In the genomic region with DNA sequence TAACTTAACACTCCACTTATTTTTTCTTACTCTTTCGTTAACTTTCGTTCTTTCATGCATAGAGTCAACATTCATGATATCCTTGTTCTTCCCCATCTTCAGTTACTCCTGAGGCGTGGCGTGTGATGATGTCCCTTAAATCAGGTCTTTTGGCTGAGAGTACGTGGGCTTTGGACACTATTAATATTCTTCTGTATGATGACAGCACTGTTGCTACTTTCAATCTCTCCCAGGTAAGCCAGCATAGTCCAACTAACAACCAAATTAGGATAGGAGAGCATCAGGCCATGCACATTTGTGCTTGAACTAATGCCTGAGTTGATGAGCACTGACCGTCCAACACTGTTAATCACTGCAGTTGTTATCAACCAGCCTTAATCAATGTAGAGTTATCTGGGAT, we compare ENCODE assay signal across 18 cellular contexts.
DNase-seq lines count a peak whose midpoint lies in the region; ATAC-seq and TF ChIP-seq lines count a peak whose summit lies in the region.
"Had no signal": no experiment of that assay in that cellular context is flagged by ENCODE, and none has a peak within 500 bp of the region (broad histone marks: within the 10 kb centered on the region; RNA-seq: fewer than 3 reads in every experiment).

No MANE protein-coding gene starts in this region.

- in situ Hi-C loops in gastrocnemius medialis (cut with MboI; ENCODE audit: low sequenced_read_pairs in 4 of 4): loop anchor here in 1 of 4 donors (10.0 kb wide), 1 partner anchor 71 kb away; no protein-coding TSS in a partner anchor

- H3K27ac Mint-ChIP-seq in endothelial cell (ENCODE audit: unreplicated experiment) (no peak overlapping the region), Caco-2 (ENCODE audit: unreplicated experiment) (no peak overlapping the region)
- H3K27ac Mint-ChIP-seq: CD4-positive, alpha-beta memory T cell had no signal

- H3K4me1 Mint-ChIP-seq in endothelial cell (ENCODE audit: unreplicated experiment) (no peaks in the 10 kb centered on the region), Caco-2 (ENCODE audit: low read depth, unreplicated experiment) (no peaks in the 10 kb centered on the region)

- POLR2A ChIA-PET in Caco-2 (lab: Charles Lee): no interaction called here

- peaks cover 34% of the 10 kb centered on the region for H3K36me3 Mint-ChIP-seq in endothelial cell (ENCODE audit: low read depth, unreplicated experiment)
- peaks cover 31% of the 10 kb centered on the region for H3K36me3 Mint-ChIP-seq in Caco-2 (ENCODE audit: insufficient read depth, unreplicated experiment)

- H3K9me3 Mint-ChIP-seq in endothelial cell (ENCODE audit: unreplicated experiment): no peaks in the 10 kb centered on the region
- H3K9me3 Mint-ChIP-seq in Caco-2 (ENCODE audit: unreplicated experiment): no peaks in the 10 kb centered on the region
- H3K9me3 Mint-ChIP-seq: CD4-positive, alpha-beta memory T cell had no signal

- H3K36me3 ChIP-seq in gastrocnemius medialis: peaks cover 5 to 45% of the 10 kb centered on the region in 2 donors
- no peaks in the 10 kb centered on the region; the same call in 1 of the 2 replicates for H3K36me3 ChIP-seq in Caco-2 (ENCODE audit: control insufficient read depth, insufficient read depth, low read length)

- TF ChIP-seq POLR2A in gastrocnemius medialis (IDR thresholded peaks at IDR 0.05): no peak

- H3K4me3 Mint-ChIP-seq in endothelial cell (ENCODE audit: unreplicated experiment) (peak overlapping the region; percentile 2), Caco-2 (ENCODE audit: unreplicated experiment) (no peak overlapping the region)
- H3K4me3 Mint-ChIP-seq: CD4-positive, alpha-beta memory T cell had no signal

- H3K27ac ChIP-seq in gastrocnemius medialis: no peak overlapping the region
- H3K27ac ChIP-seq: hepatocyte had no signal

- intact Hi-C loops in gastrocnemius medialis (cut with DNase I; ENCODE audit: low total_unique reads) (no loop called here), Caco-2 (cut with micrococcal nuclease; ENCODE audit: unreplicated experiment) (no loop called here)

- H3K4me3 ChIP-seq in gastrocnemius medialis (no peak overlapping the region), Caco-2 (ENCODE audit: low read depth, low read length) (no peak overlapping the region)
- H3K4me3 ChIP-seq: hepatocyte, lung had no signal

- BruUV-seq in Caco-2 (replicated peaks; lab: Mats Ljungman, UMichigan): no TSS peak

- CTCF ChIA-PET in Caco-2 (lab: Charles Lee): no interaction called here

- no peak for DNase-seq in endothelial cell (ENCODE audit: low spot score)
- no peak for DNase-seq in gastrocnemius medialis
- DNase-seq in Caco-2: no peak
- DNase-seq: activated CD4-positive, alpha-beta T cell treated with anti-CD3 and anti-CD28 coated beads for 4 hours; CD4-positive, alpha-beta memory T cell; Kasumi-1; NCI-H1092; NCI-H2081; retina; stimulated activated CD4-positive, alpha-beta T cell treated with anti-CD3 and anti-CD28 coated beads, Interleukin-12 subunit alpha, Interleukin-12 subunit beta, amount 100 ng/mL, for 4 hours; stimulated activated CD8-positive, alpha-beta memory T cell treated with anti-CD3 and anti-CD28 coated beads, Interleukin-4, amount 100 ng/mL, for 48 hours had no signal

- TF ChIP-seq CTCF in endothelial cell (IDR thresholded peaks at IDR 0.05; ENCODE audit: unreplicated experiment): no peak
- TF ChIP-seq CTCF in gastrocnemius medialis (IDR thresholded peaks at IDR 0.05 in 4 of 5, conservative IDR thresholded peaks at IDR 0.05 in 1 of 5): no peak
- TF ChIP-seq CTCF in Caco-2 (IDR thresholded peaks at IDR 0.05; ENCODE audit: insufficient read depth in 1 of 2, low read depth in 1 of 2, low read length in 1 of 2, severe bottlenecking in 1 of 2, unreplicated experiment in 1 of 2): no peak

- peaks cover 2% of the 10 kb centered on the region for H3K27me3 Mint-ChIP-seq in endothelial cell (ENCODE audit: unreplicated experiment)
- H3K27me3 Mint-ChIP-seq in Caco-2 (ENCODE audit: insufficient read depth, unreplicated experiment): no peaks in the 10 kb centered on the region
- H3K27me3 Mint-ChIP-seq: CD4-positive, alpha-beta memory T cell had no signal

- H3K9me3 ChIP-seq in gastrocnemius medialis (no peaks in the 10 kb centered on the region), Caco-2 (no peaks in the 10 kb centered on the region)

- H3K27me3 ChIP-seq in gastrocnemius medialis (no peaks in the 10 kb centered on the region), Caco-2 (replicated peaks; ENCODE audit: control insufficient read depth, insufficient read depth, low read length) (no peaks in the 10 kb centered on the region)
- H3K27me3 ChIP-seq: hepatocyte had no signal

- peaks cover 6% of the 10 kb centered on the region in 2 donors for H3K4me1 ChIP-seq in gastrocnemius medialis
- no peaks in the 10 kb centered on the region for H3K4me1 ChIP-seq in Caco-2

- ATAC-seq in GM19035 (IDR thresholded peaks at IDR 0.05; ENCODE audit: unreplicated experiment) (peak; percentile 37), GM21723 (IDR thresholded peaks at IDR 0.05; ENCODE audit: unreplicated experiment) (peak; percentile 29), HG03439 (IDR thresholded peaks at IDR 0.05; ENCODE audit: unreplicated experiment) (peak; percentile 33), HG02798 (IDR thresholded peaks at IDR 0.05; ENCODE audit: poor library complexity, unreplicated experiment) (no peak), GM18517 (IDR thresholded peaks at IDR 0.05; ENCODE audit: unreplicated experiment) (no peak), gastrocnemius medialis (no peak)

Comparison
In these comparisons a context has a peak if more than half of its experiments do, and no peak if none do; other contexts are left out.
1. ATAC-seq: peak in GM19035 (single experiment), GM21723 (single experiment) and HG03439 (single experiment); none in HG02798 (single experiment), GM18517 (single experiment) and gastrocnemius medialis (0 of 2).